Comparison of ENCODE assay signal across 12 cellular contexts in the genomic region with DNA sequence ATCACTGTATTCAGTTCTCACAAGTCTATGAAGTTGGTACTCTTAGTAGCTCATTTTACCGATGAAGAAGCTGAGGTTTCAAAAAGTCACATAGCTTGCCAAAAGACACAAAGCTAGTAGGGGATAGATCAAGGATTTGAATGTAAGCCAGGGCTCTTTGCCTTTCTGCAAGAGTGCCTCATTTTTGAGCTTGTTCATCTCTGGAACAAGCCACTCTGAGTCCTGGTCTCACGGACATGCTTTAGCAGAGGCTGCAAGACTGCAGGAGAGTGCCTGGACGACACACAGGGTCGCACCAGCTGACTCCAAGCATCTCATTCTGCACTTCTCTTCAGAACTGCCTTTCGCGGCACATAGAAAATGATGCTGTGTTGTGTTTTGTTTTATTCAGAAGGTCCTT. TPM values are rescaled to one million over a fixed set of nuclear protein-coding genes. Genes with fewer than 3 reads are reported as not detected.
DNase-seq lines count a peak whose midpoint lies in the region; ATAC-seq, FAIRE-seq and TF ChIP-seq lines count a peak whose summit lies in the region.
"Had no signal": no experiment of that assay in that cellular context is flagged by ENCODE, and none has a peak within 500 bp of the region (broad histone marks: within the 10 kb centered on the region; RNA-seq: fewer than 3 reads in every experiment).

No MANE protein-coding gene starts in this region.

- no peak for FAIRE-seq in pancreas (lab: Jason Lieb, UNC)
- FAIRE-seq: endometrium, islet of Langerhans had no signal

- CTCF ChIA-PET in PC-9 (lab: Charles Lee) = no interaction called here

- DNase-seq in GM03348 (ENCODE audit: low spot score) (peak; percentile 17), PC-9 (no peak), fibroblast of pulmonary artery (ENCODE audit: low read depth) (peak; percentile 57), retina (peak; percentile 53), NCI-H2081 (lab: John Stamatoyannopoulos, UW) (no peak), pancreas (no peak), NCI-H82 (lab: John Stamatoyannopoulos, UW) (no peak)
- DNase-seq: activated CD4-positive, alpha-beta T cell treated with anti-CD3 and anti-CD28 coated beads, Interleukin-2, amount 50 U/mL, for 1 hour; NCI-H2171 treated with DMSO at 0.1 percent for 48 hours had no signal

- H3K36me3 ChIP-seq in PC-9 (ENCODE audit: low read depth) (no peaks in the 10 kb centered on the region), pancreas (no peaks in the 10 kb centered on the region)

- ATAC-seq in pancreas (no peak), HG02759 (IDR thresholded peaks at IDR 0.05; ENCODE audit: unreplicated experiment) (no peak)

- H3K27ac ChIP-seq in PC-9 (no peak overlapping the region), pancreas (no peak overlapping the region)

- H3K9me2 ChIP-seq in PC-9 (ENCODE audit: insufficient read depth) = no peaks in the 10 kb centered on the region

- POLR2A ChIA-PET in PC-9 (lab: Charles Lee; ENCODE audit: unreplicated experiment) = no interaction called here

- H3F3A ChIP-seq in PC-9 (ENCODE audit: insufficient read depth, low read depth) = peaks cover 10% of the 10 kb centered on the region; the same call in 1 of the 2 replicates

- H4K20me1 ChIP-seq in PC-9 (ENCODE audit: insufficient read depth) = no peaks in the 10 kb centered on the region

- WGBS in pancreas, 2 donors = 68 to 78% methylated on average over 6 of the region's 6 CpGs

- H3K4me2 ChIP-seq in PC-9 = peak overlapping the region; percentile 80

- no peak overlapping the region; the same call in 1 of the 2 replicates for H3K4me3 ChIP-seq in PC-9
- H3K4me3 ChIP-seq in fibroblast of pulmonary artery (replicated peaks; ENCODE audit: low read depth, low read length) = peak overlapping the region; percentile 80
- no peak overlapping the region for H3K4me3 ChIP-seq in pancreas

- H3K4me1 ChIP-seq in PC-9 (replicated peaks; ENCODE audit: insufficient read depth) (peaks cover 59% of the 10 kb centered on the region), pancreas (peaks cover 0 to 14% (median 4%) of the 10 kb centered on the region in 3 donors)

- H3K79me2 ChIP-seq in PC-9 (ENCODE audit: low read depth) = peaks cover 92% of the 10 kb centered on the region

- TF ChIP-seq CTCF in PC-9 (conservative IDR thresholded peaks at IDR 0.05) (no peak), fibroblast of pulmonary artery (IDR thresholded peaks at IDR 0.05; ENCODE audit: low read length, missing control alignments) (no peak), pancreas (IDR thresholded peaks at IDR 0.05) (no peak)

- H3K9me3 ChIP-seq in PC-9 (ENCODE audit: insufficient read depth, low read depth) (no peaks in the 10 kb centered on the region), pancreas (no peaks in the 10 kb centered on the region)

- BruUV-seq in PC-9 (replicated peaks; lab: Mats Ljungman, UMichigan) = no TSS peak

- intact Hi-C loops in PC-9 (cut with micrococcal nuclease; ENCODE audit: unreplicated experiment) = loop anchor here (5.0 to 10.0 kb wide), 4 partner anchors 72 to 428 kb away; a partner anchor contains a TSS
- intact Hi-C loops in pancreas (cut with DNase I) = loop anchor here in 2 of 3 donors (5.0 to 10.0 kb wide), 3 partner anchors 428 to 710 kb away; no protein-coding TSS in a partner anchor

- H3K27me3 ChIP-seq in PC-9 (ENCODE audit: insufficient read depth, low read depth) = no peaks in the 10 kb centered on the region
- no peaks in the 10 kb centered on the region for H3K27me3 ChIP-seq in pancreas

- no peak overlapping the region for H2AFZ ChIP-seq in PC-9

RNA-seq across cellular contexts. Expression of a gene that starts 3.7 kb away (rescaled TPM):
- total RNA-seq in PC-9 (2021) = 7.9 and 8.3 TPM in 2 replicates
- total RNA-seq in pancreas = 1 to 10 TPM; 2.5 to 6.5 (median 2.6) TPM
- 1 to 10 TPM; 1.6 to 2.9 TPM for polyA plus RNA-seq in pancreas

Comparison
In these comparisons a context has a peak if more than half of its experiments do, and no peak if none do; other contexts are left out.
1. DNase-seq: peak in GM03348 (single experiment), fibroblast of pulmonary artery (single experiment) and retina (single experiment); none in PC-9 (0 of 2), NCI-H2081 (0 of 2), pancreas (0 of 6) and NCI-H82 (single experiment).